ENCODE assay signal across 13 cellular contexts in the genomic region with DNA sequence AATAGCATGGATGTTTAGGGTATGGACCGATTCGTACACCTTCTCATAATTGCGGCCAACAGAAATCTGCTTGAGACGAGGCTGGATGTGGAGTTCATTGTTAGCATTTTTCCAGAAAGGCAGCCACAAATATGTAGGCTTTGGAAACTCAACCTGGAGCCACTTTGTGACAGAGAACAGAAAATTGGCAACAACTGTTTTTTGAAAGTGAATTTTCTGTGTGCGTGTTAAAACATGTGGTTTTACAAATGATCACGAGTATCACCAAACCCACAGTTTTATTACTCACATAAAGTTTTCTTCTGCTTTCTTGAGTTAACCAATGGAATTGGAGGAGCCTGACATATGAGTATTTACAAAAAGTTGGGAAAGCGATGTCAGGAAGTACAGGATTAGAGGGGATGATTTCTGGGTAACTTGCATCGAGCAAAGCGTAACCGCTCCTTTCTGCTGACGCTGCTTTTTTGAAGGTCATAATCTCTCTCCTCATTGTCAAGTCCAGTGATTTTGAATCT.
A peak's percentile ranks its signal among the peaks of the same experiment; 100 is the strongest.
DNase-seq lines count a peak whose midpoint lies in the region; ATAC-seq, FAIRE-seq and TF ChIP-seq lines count a peak whose summit lies in the region.
"Had no signal": no experiment of that assay in that cellular context is flagged by ENCODE, and none has a peak within 500 bp of the region (broad histone marks: within the 10 kb centered on the region; RNA-seq: fewer than 3 reads in every experiment).

No MANE protein-coding gene starts in this region.

- H3K36me3 Mint-ChIP-seq in naive thymus-derived CD4-positive, alpha-beta T cell = no peaks in the 10 kb centered on the region

- POLR2A ChIA-PET in BJ (lab: Charles Lee) = no interaction called here
- POLR2A ChIA-PET in naive thymus-derived CD4-positive, alpha-beta T cell (lab: Charles Lee) = no interaction called here

- H3K4me1 ChIP-seq in naive thymus-derived CD4-positive, alpha-beta T cell (ENCODE audit: control insufficient read depth in 2 of 2, insufficient read depth in 2 of 2, low read length in 2 of 2) = no peaks in the 10 kb centered on the region
- H3K4me1 ChIP-seq: esophagus muscularis mucosa had no signal

- H3K36me3 ChIP-seq in BJ (ENCODE audit: control insufficient read depth, insufficient read depth, low read length) (no peaks in the 10 kb centered on the region), WERI-Rb-1 (no peaks in the 10 kb centered on the region)
- no peaks in the 10 kb centered on the region for H3K36me3 ChIP-seq in naive thymus-derived CD4-positive, alpha-beta T cell (ENCODE audit: control insufficient read depth in 2 of 3, insufficient read depth in 3 of 3, low read length in 3 of 3)
- H3K36me3 ChIP-seq: esophagus muscularis mucosa had no signal

- peak; percentile 63 for FAIRE-seq in endometrium (lab: Jason Lieb, UNC)

- intact Hi-C loops in naive thymus-derived CD4-positive, alpha-beta T cell (cut with micrococcal nuclease) = no loop called here

- H3K9me3 ChIP-seq in naive thymus-derived CD4-positive, alpha-beta T cell (ENCODE audit: control insufficient read depth in 2 of 3, low read length in 3 of 3) = no peaks in the 10 kb centered on the region
- H3K9me3 ChIP-seq in WERI-Rb-1 (ENCODE audit: severe bottlenecking) = peaks cover 7% of the 10 kb centered on the region
- H3K9me3 ChIP-seq: esophagus muscularis mucosa had no signal

- ATAC-seq in naive thymus-derived CD4-positive, alpha-beta T cell = peak; percentile 45
- ATAC-seq in GM21529 (IDR thresholded peaks at IDR 0.05; ENCODE audit: unreplicated experiment) (no peak), GM21526 (IDR thresholded peaks at IDR 0.05; ENCODE audit: low FRiP score, unreplicated experiment) (no peak)
- ATAC-seq: Right ventricle myocardium inferior had no signal

- H3K27me3 Mint-ChIP-seq in naive thymus-derived CD4-positive, alpha-beta T cell = no peaks in the 10 kb centered on the region

- H3K9me3 Mint-ChIP-seq in naive thymus-derived CD4-positive, alpha-beta T cell = peaks cover 0 to 10% (median 7%) of the 10 kb centered on the region in 11 donors

- no peak overlapping the region for H3K27ac ChIP-seq in naive thymus-derived CD4-positive, alpha-beta T cell (ENCODE audit: low read depth, low read length)
- H3K27ac ChIP-seq in WERI-Rb-1 = no peak overlapping the region
- H3K27ac ChIP-seq: esophagus muscularis mucosa had no signal

- peak; percentile 84 for DNase-seq in BJ (ENCODE audit: low read depth)
- peak; percentile 92 for DNase-seq in NOMO-1 treated with DMSO at 0.1 percent for 48 hours (lab: John Stamatoyannopoulos, UW; ENCODE audit: unreplicated experiment)
- DNase-seq in naive thymus-derived CD4-positive, alpha-beta T cell = no peak
- no peak for DNase-seq in LoVo (ENCODE audit: low spot score)
- no peak for DNase-seq in WERI-Rb-1
- DNase-seq: C1 segment of cervical spinal cord, caudate nucleus, NCI-H446 treated with DMSO at 0.1 percent for 48 hours had no signal

- CTCF ChIA-PET in BJ (lab: Yijun Ruan, JAX) = interaction anchor here (1.1 to 1.2 kb wide), 2 partner anchors 10 to 12 kb away, joined by 3 read pairs; no protein-coding TSS in a partner anchor
- CTCF ChIA-PET in naive thymus-derived CD4-positive, alpha-beta T cell (lab: Charles Lee) = no interaction called here

- no peak for TF ChIP-seq CTCF in BJ (IDR thresholded peaks at IDR 0.05; ENCODE audit: insufficient read depth, low read depth, low read length)
- no peak for TF ChIP-seq CTCF in WERI-Rb-1 (IDR thresholded peaks at IDR 0.05; ENCODE audit: low read depth, low read length)

- no peak overlapping the region for H3K4me3 ChIP-seq in BJ (ENCODE audit: low read depth, low read length)
- no peak overlapping the region for H3K4me3 ChIP-seq in naive thymus-derived CD4-positive, alpha-beta T cell (ENCODE audit: low read length)
- no peak overlapping the region for H3K4me3 ChIP-seq in WERI-Rb-1 (ENCODE audit: low read depth, low read length)
- H3K4me3 ChIP-seq: esophagus muscularis mucosa had no signal

- H3K27me3 ChIP-seq in BJ (ENCODE audit: control insufficient read depth, insufficient read depth, low read length) (no peaks in the 10 kb centered on the region; the same call in 1 of the 2 replicates), WERI-Rb-1 (ENCODE audit: insufficient read depth, low read depth, severe bottlenecking) (no peaks in the 10 kb centered on the region)
- no peaks in the 10 kb centered on the region for H3K27me3 ChIP-seq in naive thymus-derived CD4-positive, alpha-beta T cell (ENCODE audit: control insufficient read depth in 2 of 2, insufficient read depth in 2 of 2, low read length in 2 of 2)
- H3K27me3 ChIP-seq: esophagus muscularis mucosa had no signal

- no peaks in the 10 kb centered on the region for H3K4me1 Mint-ChIP-seq in naive thymus-derived CD4-positive, alpha-beta T cell

- no peak overlapping the region for H3K4me3 Mint-ChIP-seq in naive thymus-derived CD4-positive, alpha-beta T cell

- no peak overlapping the region for H3K27ac Mint-ChIP-seq in naive thymus-derived CD4-positive, alpha-beta T cell

Comparison
In these comparisons a context has a peak if more than half of its experiments do, and no peak if none do; other contexts are left out.
1. DNase-seq: peak in BJ (single experiment) and NOMO-1 treated with DMSO at 0.1 percent for 48 hours (single experiment); none in naive thymus-derived CD4-positive, alpha-beta T cell (0 of 9), LoVo (single experiment) and WERI-Rb-1 (single experiment).